In genomic region chr10:50648089-50648934, GRCh38 we compare ENCODE assay signal across 13 cellular contexts. TPM values are rescaled to one million over a fixed set of nuclear protein-coding genes. Genes with fewer than 3 reads are reported as not detected.
A peak's percentile ranks its signal among the peaks of the same experiment; 100 is the strongest.
DNase-seq lines count a peak whose midpoint lies in the region; ATAC-seq and TF ChIP-seq lines count a peak whose summit lies in the region.
"Had no signal": no experiment of that assay in that cellular context is flagged by ENCODE, and none has a peak within 500 bp of the region (broad histone marks: within the 10 kb centered on the region; RNA-seq: fewer than 3 reads in every experiment).

No MANE protein-coding gene starts in this region.

- intact Hi-C loops in spleen (cut with DNase I; ENCODE audit: low total_unique reads) = no loop called here

- in situ Hi-C loops in brain microvascular endothelial cell (cut with HindIII; ENCODE audit: low pct_ligation_motif_present, low sequenced_read_pairs) = no loop called here

- peak overlapping the region; percentile 43 for H2AFZ ChIP-seq in parathyroid adenoma

- H3K27me3 ChIP-seq in parathyroid adenoma (ENCODE audit: control insufficient read depth, insufficient read depth, low read length) = no peaks in the 10 kb centered on the region
- H3K27me3 ChIP-seq in brain microvascular endothelial cell (replicated peaks) = no peaks in the 10 kb centered on the region
- no peaks in the 10 kb centered on the region for H3K27me3 ChIP-seq in spleen (replicated peaks in 1 of 7)
- H3K27me3 ChIP-seq: testis had no signal

- ATAC-seq in GM19035 (IDR thresholded peaks at IDR 0.05; ENCODE audit: unreplicated experiment) = peak; percentile 60
- ATAC-seq in HG02571 (IDR thresholded peaks at IDR 0.05; ENCODE audit: unreplicated experiment) = peak; percentile 89
- ATAC-seq in HG03342 (IDR thresholded peaks at IDR 0.05; ENCODE audit: unreplicated experiment) = peak; percentile 78

- TF ChIP-seq POLR2A in spleen (IDR thresholded peaks at IDR 0.05) = no peak

- H3K4me3 ChIP-seq in parathyroid adenoma (ENCODE audit: low read depth, low read length) (no peak overlapping the region), brain microvascular endothelial cell (ENCODE audit: low read depth, low read length) (no peak overlapping the region), spleen (no peak overlapping the region)
- H3K4me3 ChIP-seq: testis had no signal

- 69 to 86% (median 77%) methylated on average over 7 of the region's 7 CpGs for WGBS in spleen, 5 donors

- H3K79me2 ChIP-seq in parathyroid adenoma = no peaks in the 10 kb centered on the region

- H3K36me3 ChIP-seq in parathyroid adenoma (ENCODE audit: control insufficient read depth, insufficient read depth, low read length) (no peaks in the 10 kb centered on the region), brain microvascular endothelial cell (replicated peaks) (no peaks in the 10 kb centered on the region), spleen (no peaks in the 10 kb centered on the region)

- H3K9ac ChIP-seq in parathyroid adenoma = no peak overlapping the region

- H3K27ac ChIP-seq in parathyroid adenoma (no peak overlapping the region), brain microvascular endothelial cell (no peak overlapping the region), spleen (peak overlapping the region in 3 of 8 donors; percentile 13 to 30 (median 19))
- H3K27ac ChIP-seq: testis had no signal

- H3K4me2 ChIP-seq in parathyroid adenoma (ENCODE audit: low read length) = no peak overlapping the region

- H3K4me1 ChIP-seq in parathyroid adenoma = peaks cover 5% of the 10 kb centered on the region
- H3K4me1 ChIP-seq in spleen = peaks cover 0 to 21% (median 9%) of the 10 kb centered on the region in 6 donors
- H3K4me1 ChIP-seq: testis had no signal

- DNase-seq in NCI-H2029 treated with DMSO at 0.1 percent for 48 hours (lab: John Stamatoyannopoulos, UW) (no peak), brain microvascular endothelial cell (no peak), spleen (no peak), dermis blood vessel endothelial cell (no peak)
- DNase-seq: DMS53; H7; kidney; stimulated activated CD4-positive, alpha-beta T cell treated with anti-CD3 and anti-CD28 coated beads, Interleukin-1b, Interleukin-23, amount 100 ng/mL, for 48 hours; testis had no signal

- H3K9me3 ChIP-seq in parathyroid adenoma (ENCODE audit: control insufficient read depth, low read length) = no peaks in the 10 kb centered on the region
- no peaks in the 10 kb centered on the region for H3K9me3 ChIP-seq in spleen
- H3K9me3 ChIP-seq: testis had no signal

- no peak for TF ChIP-seq CTCF in parathyroid adenoma (IDR thresholded peaks at IDR 0.05)
- no peak for TF ChIP-seq CTCF in brain microvascular endothelial cell (IDR thresholded peaks at IDR 0.05; ENCODE audit: low read depth, low read length, missing control alignments)
- no peak for TF ChIP-seq CTCF in spleen (IDR thresholded peaks at IDR 0.05 in 8 of 11, conservative IDR thresholded peaks at IDR 0.05 in 3 of 11)

RNA-seq across cellular contexts. Expression of gene SGMS1, which starts 24.6 kb away (rescaled TPM):
- 10 to 100 TPM; 29.0 to 84.3 (median 39.5) TPM for total RNA-seq in spleen
- 1 to 10 TPM; 5.9 to 7.3 (median 6.6) TPM for polyA plus RNA-seq in spleen
- total RNA-seq in dermis blood vessel endothelial cell = 64.0 and 69.3 TPM in 2 replicates
